ENCODE assay signal across 8 cellular contexts in the genomic region with DNA sequence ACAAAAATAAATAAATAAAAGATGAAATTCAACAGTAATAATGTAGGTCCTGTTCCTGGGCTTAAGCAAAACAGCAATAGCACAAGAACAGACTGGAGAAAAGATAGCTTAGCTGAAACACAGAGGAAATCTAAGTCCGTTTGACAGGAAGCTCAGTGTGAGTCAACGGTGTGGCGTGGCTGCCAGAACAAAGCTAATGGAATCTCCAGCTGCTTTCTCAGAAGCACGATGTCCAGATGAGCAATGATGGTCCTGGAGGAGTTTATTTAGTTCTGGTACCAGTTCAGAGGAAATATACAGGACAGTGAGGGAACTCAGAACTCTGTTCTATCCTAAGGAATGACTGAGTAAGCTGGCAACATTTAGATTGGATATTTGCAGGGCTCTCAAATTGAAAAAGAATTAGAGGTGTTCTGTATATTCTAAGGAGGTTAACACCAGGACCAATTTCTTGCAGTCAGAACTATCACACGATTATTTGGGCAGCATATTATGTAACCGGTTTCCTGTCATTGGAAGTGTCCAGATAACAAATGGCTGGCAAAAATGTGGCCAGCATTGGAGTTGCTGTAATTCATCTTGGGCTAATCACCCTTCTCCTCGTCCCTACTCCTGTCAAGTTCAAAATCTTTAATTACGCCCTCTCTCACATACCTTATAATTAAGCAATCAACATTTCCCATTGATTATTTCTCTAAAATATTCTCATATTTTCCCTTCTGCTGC. TPM values are rescaled to one million over a fixed set of nuclear protein-coding genes. Genes with fewer than 3 reads are reported as not detected.
A peak's percentile ranks its signal among the peaks of the same experiment; 100 is the strongest.
DNase-seq lines count a peak whose midpoint lies in the region; ATAC-seq and TF ChIP-seq lines count a peak whose summit lies in the region.

No MANE protein-coding gene starts in this region.

- intact Hi-C loops in activated T-helper 1 cell treated with anti-CD3 and anti-CD28 coated beads, Interleukin-12 subunit alpha, Interleukin-12 subunit beta, Interleukin-2, Interleukin-4 antibody, amounts not matched to agents 30 ng/mL and 10 ng/mL and 1 ng/mL, durations not matched to agents 14 hours and 24 hours and 36 hours (cut with micrococcal nuclease): loop anchor here (1.0 to 2.0 kb wide), 2 partner anchors 10 to 13 kb away; no protein-coding TSS in a partner anchor
- intact Hi-C loops in upper lobe of right lung (cut with DNase I): no loop called here

- peaks cover 44% of the 10 kb centered on the region for H3K4me1 ChIP-seq in upper lobe of right lung

- no peaks in the 10 kb centered on the region for H3K9me3 ChIP-seq in upper lobe of right lung

- H3K27me3 ChIP-seq in upper lobe of right lung: no peaks in the 10 kb centered on the region

- H3K4me1 Mint-ChIP-seq in activated T-helper 1 cell treated with anti-CD3 and anti-CD28 coated beads, Interleukin-12 subunit alpha, Interleukin-12 subunit beta, Interleukin-2, Interleukin-4 antibody, amounts not matched to agents 30 ng/mL and 10 ng/mL and 1 ng/mL, durations not matched to agents 14 hours and 24 hours and 36 hours (ENCODE audit: low read depth): peaks cover 75% of the 10 kb centered on the region

- H3K27me3 Mint-ChIP-seq in activated T-helper 1 cell treated with anti-CD3 and anti-CD28 coated beads, Interleukin-12 subunit alpha, Interleukin-12 subunit beta, Interleukin-2, Interleukin-4 antibody, amounts not matched to agents 30 ng/mL and 10 ng/mL and 1 ng/mL, durations not matched to agents 14 hours and 24 hours and 36 hours (ENCODE audit: insufficient read depth): peaks cover under 1% of the 10 kb centered on the region

- peak overlapping the region; percentile 74 for H3K27ac Mint-ChIP-seq in activated T-helper 1 cell treated with anti-CD3 and anti-CD28 coated beads, Interleukin-12 subunit alpha, Interleukin-12 subunit beta, Interleukin-2, Interleukin-4 antibody, amounts not matched to agents 30 ng/mL and 10 ng/mL and 1 ng/mL, durations not matched to agents 14 hours and 24 hours and 36 hours

- H3K4me3 ChIP-seq in upper lobe of right lung: no peak overlapping the region

- peak; percentile 41 for ATAC-seq in upper lobe of right lung
- ATAC-seq in HG02588 (IDR thresholded peaks at IDR 0.05; ENCODE audit: unreplicated experiment): no peak
- ATAC-seq in HG02885 (IDR thresholded peaks at IDR 0.05; ENCODE audit: poor library complexity, unreplicated experiment): no peak

- no peaks in the 10 kb centered on the region for H3K9me3 Mint-ChIP-seq in activated T-helper 1 cell treated with anti-CD3 and anti-CD28 coated beads, Interleukin-12 subunit alpha, Interleukin-12 subunit beta, Interleukin-2, Interleukin-4 antibody, amounts not matched to agents 30 ng/mL and 10 ng/mL and 1 ng/mL, durations not matched to agents 14 hours and 24 hours and 36 hours

- peak overlapping the region; percentile 37 for H3K4me3 Mint-ChIP-seq in activated T-helper 1 cell treated with anti-CD3 and anti-CD28 coated beads, Interleukin-12 subunit alpha, Interleukin-12 subunit beta, Interleukin-2, Interleukin-4 antibody, amounts not matched to agents 30 ng/mL and 10 ng/mL and 1 ng/mL, durations not matched to agents 14 hours and 24 hours and 36 hours

- H3K36me3 Mint-ChIP-seq in activated T-helper 1 cell treated with anti-CD3 and anti-CD28 coated beads, Interleukin-12 subunit alpha, Interleukin-12 subunit beta, Interleukin-2, Interleukin-4 antibody, amounts not matched to agents 30 ng/mL and 10 ng/mL and 1 ng/mL, durations not matched to agents 14 hours and 24 hours and 36 hours (ENCODE audit: low read depth): peaks cover 9% of the 10 kb centered on the region

- DNase-seq in activated naive CD4-positive, alpha-beta T cell treated with Interleukin-2 at 50 U/mL for 16 hours: peak; percentile 29
- no peak for DNase-seq in activated naive CD4-positive, alpha-beta T cell treated with anti-CD3 and anti-CD28 coated beads, Interleukin-2, amount 50 U/mL, for 16 hours
- DNase-seq in activated T-helper 1 cell treated with anti-CD3 and anti-CD28 coated beads, Interleukin-12 subunit alpha, Interleukin-12 subunit beta, Interleukin-2, Interleukin-4 antibody, amounts not matched to agents 30 ng/mL and 10 ng/mL and 1 ng/mL, durations not matched to agents 14 hours and 24 hours and 36 hours (ENCODE audit: low spot score): no peak
- DNase-seq in hepatic stellate cell (ENCODE audit: low spot score) (peak; percentile 29), upper lobe of right lung (no peak), T1000 (lab: John Stamatoyannopoulos, UW) (no peak)

- H3K36me3 ChIP-seq in upper lobe of right lung: no peaks in the 10 kb centered on the region

- TF ChIP-seq CTCF in upper lobe of right lung (IDR thresholded peaks at IDR 0.05): no peak

- H3K27ac ChIP-seq in upper lobe of right lung: peak overlapping the region; percentile 82

RNA-seq across cellular contexts. Expression of a gene that starts 12.7 kb away (rescaled TPM):
- 5.1 TPM in 2 replicates for total RNA-seq in activated T-helper 1 cell treated with anti-CD3 and anti-CD28 coated beads, Interleukin-12 subunit alpha, Interleukin-12 subunit beta, Interleukin-2, Interleukin-4 antibody, amounts not matched to agents 30 ng/mL and 10 ng/mL and 1 ng/mL, durations not matched to agents 14 hours and 24 hours and 36 hours
- 12.9 TPM for total RNA-seq in upper lobe of right lung

RNA-seq across cellular contexts. Expression of a gene that starts 24.5 kb away (rescaled TPM):
- 186 and 188 TPM in 2 replicates for total RNA-seq in activated T-helper 1 cell treated with anti-CD3 and anti-CD28 coated beads, Interleukin-12 subunit alpha, Interleukin-12 subunit beta, Interleukin-2, Interleukin-4 antibody, amounts not matched to agents 30 ng/mL and 10 ng/mL and 1 ng/mL, durations not matched to agents 14 hours and 24 hours and 36 hours
- total RNA-seq in upper lobe of right lung: 28.7 TPM

Comparison
In these comparisons a context has a peak if more than half of its experiments do, and no peak if none do; other contexts are left out.
1. DNase-seq: peak in activated naive CD4-positive, alpha-beta T cell treated with Interleukin-2 at 50 U/mL for 16 hours (single experiment) and hepatic stellate cell (single experiment); none in activated naive CD4-positive, alpha-beta T cell treated with anti-CD3 and anti-CD28 coated beads, Interleukin-2, amount 50 U/mL, for 16 hours (single experiment), activated T-helper 1 cell treated with anti-CD3 and anti-CD28 coated beads, Interleukin-12 subunit alpha, Interleukin-12 subunit beta, Interleukin-2, Interleukin-4 antibody, amounts not matched to agents 30 ng/mL and 10 ng/mL and 1 ng/mL, durations not matched to agents 14 hours and 24 hours and 36 hours (single experiment), upper lobe of right lung (single experiment) and T1000 (single experiment).